ENCODE assay signal across 22 cellular contexts in the genomic region with DNA sequence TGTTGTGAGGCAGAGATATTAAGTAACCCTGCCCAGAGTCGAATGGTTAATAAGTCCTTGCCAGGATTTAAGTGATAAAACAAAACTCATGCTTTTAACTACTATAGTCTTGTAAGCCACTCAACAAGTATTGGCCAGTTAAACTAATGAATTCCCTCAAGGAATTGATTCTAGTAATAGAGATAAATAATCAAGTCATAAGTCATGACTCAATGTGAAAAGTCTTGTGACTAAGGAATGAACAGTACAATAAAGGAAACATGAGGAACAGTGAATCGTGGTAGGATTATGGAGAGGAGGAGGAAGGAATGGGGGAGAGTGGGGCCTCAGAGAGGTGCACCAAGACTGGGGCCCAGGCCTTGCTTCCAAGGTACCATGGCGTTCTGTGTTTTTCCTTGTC.
DNase-seq lines count a peak whose midpoint lies in the region; ATAC-seq and TF ChIP-seq lines count a peak whose summit lies in the region.
"Had no signal": no experiment of that assay in that cellular context is flagged by ENCODE, and none has a peak within 500 bp of the region (broad histone marks: within the 10 kb centered on the region; RNA-seq: fewer than 3 reads in every experiment).

No MANE protein-coding gene starts in this region.

- intact Hi-C loops in IMR-90 (cut with micrococcal nuclease), result no loop called here

- no peak overlapping the region for H4K12ac ChIP-seq in trophoblast cell (ENCODE audit: low read depth, low read length)

- H3K9ac ChIP-seq in IMR-90 (ENCODE audit: low read depth, low read length) (no peak overlapping the region), trophoblast cell (ENCODE audit: low read length) (no peak overlapping the region)

- H2AFZ ChIP-seq in IMR-90 (replicated peaks; ENCODE audit: low read length, poor library complexity) (peak overlapping the region; percentile 40), trophoblast cell (ENCODE audit: insufficient read depth, low read length, poor library complexity) (no peak overlapping the region)

- H4K8ac ChIP-seq in IMR-90 (ENCODE audit: low read depth in 2 of 2, low read length in 2 of 2) (no peak overlapping the region), trophoblast cell (ENCODE audit: low read depth, low read length) (no peak overlapping the region)

- H3K36me3 ChIP-seq in IMR-90 (ENCODE audit: control insufficient read depth, insufficient read depth, low read length) (no peaks in the 10 kb centered on the region), trophoblast cell (ENCODE audit: control insufficient read depth in 1 of 2, insufficient read depth in 2 of 2, low read length in 2 of 2) (no peaks in the 10 kb centered on the region)

- H4K20me1 ChIP-seq in IMR-90 (ENCODE audit: insufficient read depth, low read length), result no peaks in the 10 kb centered on the region

- H2BK20ac ChIP-seq in IMR-90 (ENCODE audit: low read depth, low read length), result no peak overlapping the region; the same call in 1 of the 2 replicates

- H3K79me1 ChIP-seq in IMR-90 (ENCODE audit: low read depth in 1 of 2, low read length in 2 of 2), result 0 out of 4 replicates have a peak, but pooled peaks cover 0 to 4% of the 10 kb centered on the region in 2 experiments
- H3K79me1 ChIP-seq in trophoblast cell (ENCODE audit: low read length), result peaks cover 12% of the 10 kb centered on the region

- H3K4me1 ChIP-seq in IMR-90 (ENCODE audit: control insufficient read depth, insufficient read depth, low read length) (no peaks in the 10 kb centered on the region), trophoblast cell (ENCODE audit: control insufficient read depth in 1 of 2, insufficient read depth in 2 of 2, low read length in 2 of 2) (peaks cover 12 to 14% of the 10 kb centered on the region in 2 experiments)

- no peak for TF ChIP-seq RAD21 in IMR-90 (IDR thresholded peaks at IDR 0.05; ENCODE audit: low read length)

- dilution Hi-C loops in IMR-90 (cut with HindIII; ENCODE audit: low sequenced_read_pairs, unreplicated experiment), result no loop called here

- ATAC-seq in IMR-90 (ENCODE audit: low read depth) (no peak), left lobe of liver (no peak)
- ATAC-seq: Panc1, SK-N-SH treated with all-trans-retinoic acid at 6 μM for 48 hours had no signal

- in situ Hi-C loops in IMR-90 (cut with MboI; ENCODE audit: low sequenced_read_pairs), result no loop called here

- H2BK120ac ChIP-seq in IMR-90 (ENCODE audit: low read depth, low read length) (no peak overlapping the region), trophoblast cell (ENCODE audit: insufficient read depth, low read length, poor library complexity) (no peak overlapping the region)

- DNase-seq in ELR (ENCODE audit: low read depth) (peak; percentile 55), IMR-90 (peak; percentile 36), fibroblast of the aortic adventitia (ENCODE audit: low read depth) (peak; percentile 36), trophoblast cell (no peak), mesenteric fat pad (ENCODE audit: low spot score) (no peak), NCI-H2227 (lab: John Stamatoyannopoulos, UW; ENCODE audit: unreplicated experiment) (no peak), left lobe of liver (ENCODE audit: low spot score) (no peak)
- DNase-seq: DMS53; GF-D8; KG1; NCI-H1092; NCI-H1436; NCI-H1930; NCI-H226; NCI-H510A treated with DMSO at 0.1 percent for 48 hours; NCI-H748 treated with DMSO at 0.1 percent for 48 hours; NK-92 treated with Interleukin-12 subunit alpha and Interleukin-12 subunit beta, amount 100 ng/mL, for 24 hours; SIG-M5 had no signal

- H3K79me2 ChIP-seq in trophoblast cell (ENCODE audit: control insufficient read depth, insufficient read depth, low read length, poor library complexity), result no peaks in the 10 kb centered on the region

- H3K14ac ChIP-seq in IMR-90 (replicated peaks; ENCODE audit: low read depth, low read length), result no peak overlapping the region
- no peak overlapping the region for H3K14ac ChIP-seq in trophoblast cell (ENCODE audit: low read length)

- no peak overlapping the region for H2BK12ac ChIP-seq in trophoblast cell (ENCODE audit: low read length)

- POLR2A ChIA-PET in IMR-90 (lab: Charles Lee; ENCODE audit: unreplicated experiment), result no interaction called here

- H3K4me3 ChIP-seq in IMR-90 (ENCODE audit: insufficient read depth, low read depth, low read length) (no peak overlapping the region), fibroblast of the aortic adventitia (ENCODE audit: low read depth, low read length) (no peak overlapping the region), trophoblast cell (ENCODE audit: low read depth, low read length) (no peak overlapping the region)

- no peak overlapping the region for H3K56ac ChIP-seq in IMR-90 (ENCODE audit: extremely low read depth, insufficient read depth, low read length)

- CTCF ChIA-PET in IMR-90 (lab: Yijun Ruan, JAX), result no interaction called here

- BruUV-seq in IMR-90 (replicated peaks; lab: Mats Ljungman, UMichigan), result no TSS peak

- H3K27me3 ChIP-seq in IMR-90 (ENCODE audit: control insufficient read depth, insufficient read depth, low read length), result no peaks in the 10 kb centered on the region
- H3K27me3 ChIP-seq in trophoblast cell (ENCODE audit: insufficient read depth, low read length), result no peaks in the 10 kb centered on the region

- H4K5ac ChIP-seq in IMR-90 (ENCODE audit: low read depth, low read length), result no peak overlapping the region

- H3K9me1 ChIP-seq in IMR-90 (ENCODE audit: insufficient read depth, low read length), result no peaks in the 10 kb centered on the region

- 0 out of 3 replicates have a peak overlapping the region, but pooled peaks have one; percentile 19 for H2BK15ac ChIP-seq in IMR-90 (ENCODE audit: low read depth, low read length)

- H3K18ac ChIP-seq in IMR-90 (ENCODE audit: low read depth, low read length), result no peak overlapping the region; the same call in 1 of the 2 replicates
- H3K18ac ChIP-seq in trophoblast cell (ENCODE audit: low read length), result no peak overlapping the region

- H4K91ac ChIP-seq in IMR-90 (ENCODE audit: insufficient read depth, low read depth, low read length), result no peak overlapping the region
- H4K91ac ChIP-seq in trophoblast cell (ENCODE audit: low read depth, low read length), result peak overlapping the region; percentile 2

- H3K4me2 ChIP-seq in IMR-90 (ENCODE audit: low read depth, low read length) (no peak overlapping the region), trophoblast cell (ENCODE audit: low read length) (no peak overlapping the region)

- no CpG with 5 or more reads among the region's 3 CpGs for WGBS in IMR-90 (ENCODE audit: extremely low coverage in 2 of 2, insufficient read length in 1 of 2), 2 experiments
- no CpG with 5 or more reads among the region's 3 CpGs for WGBS in trophoblast cell (ENCODE audit: extremely low coverage, insufficient coverage, insufficient read length)

- no peak for TF ChIP-seq POLR2A in IMR-90 (IDR thresholded peaks at IDR 0.05; ENCODE audit: low read depth, low read length)

- H3K27ac ChIP-seq in IMR-90 (ENCODE audit: insufficient read depth, low read length) (no peak overlapping the region), trophoblast cell (ENCODE audit: low read depth, low read length) (no peak overlapping the region)
- H3K27ac ChIP-seq: C4-2B, HL-60 had no signal

- peak overlapping the region; percentile 34 for H2AK9ac ChIP-seq in IMR-90 (replicated peaks; ENCODE audit: low read depth, low read length, poor library complexity)

- no peak for TF ChIP-seq CTCF in IMR-90 (conservative IDR thresholded peaks at IDR 0.05; ENCODE audit: low read depth, low read length)
- TF ChIP-seq CTCF in fibroblast of the aortic adventitia (IDR thresholded peaks at IDR 0.05; ENCODE audit: insufficient read depth, low read length), result no peak

- H3K9me3 ChIP-seq in IMR-90 (ENCODE audit: control insufficient read depth, insufficient read depth, low read length) (peaks cover 2% of the 10 kb centered on the region; the same call in 1 of the 2 replicates), trophoblast cell (ENCODE audit: insufficient read depth, low read depth, low read length) (no peaks in the 10 kb centered on the region)

- H3K23ac ChIP-seq in IMR-90 (ENCODE audit: low read depth, low read length) (no peak overlapping the region), trophoblast cell (ENCODE audit: low read length) (no peak overlapping the region)

- H2AK5ac ChIP-seq in IMR-90 (ENCODE audit: low read depth, low read length), result no peak overlapping the region; the same call in 1 of the 2 replicates
- no peak overlapping the region for H2AK5ac ChIP-seq in trophoblast cell (ENCODE audit: low read length)

- H2BK5ac ChIP-seq in IMR-90 (ENCODE audit: low read depth, low read length, poor library complexity, severe bottlenecking), result no peak overlapping the region
- H2BK5ac ChIP-seq in trophoblast cell (ENCODE audit: low read depth, low read length, poor library complexity), result no peak overlapping the region

- H3K4ac ChIP-seq in IMR-90 (ENCODE audit: low read depth, low read length) (peak overlapping the region; percentile 19; the same call in 1 of the 2 replicates), trophoblast cell (ENCODE audit: low read depth, low read length) (no peak overlapping the region)

TF ChIP-seq in IMR-90, 13 proteins besides CTCF, POLR2A, EP300 and RAD21:
- TF ChIP-seq BHLHE40 (IDR thresholded peaks at IDR 0.05; ENCODE audit: low read depth, low read length) (no peak), RCOR1 (IDR thresholded peaks at IDR 0.05; ENCODE audit: insufficient replicate concordance, low read length) (no peak), MAFK (IDR thresholded peaks at IDR 0.05; ENCODE audit: low read depth, low read length) (no peak), MAZ (IDR thresholded peaks at IDR 0.05; ENCODE audit: borderline replicate concordance, low read depth, low read length) (no peak), SMC3 (IDR thresholded peaks at IDR 0.05; ENCODE audit: low read depth, low read length) (no peak), FOS (IDR thresholded peaks at IDR 0.05; ENCODE audit: low read depth, low read length) (no peak), CEBPB (IDR thresholded peaks at IDR 0.05; ENCODE audit: low read depth, low read length) (no peak), CHD1 (IDR thresholded peaks at IDR 0.05; ENCODE audit: low read depth, low read length) (no peak), NFE2L2 (IDR thresholded peaks at IDR 0.05; ENCODE audit: low read depth, low read length) (no peak), MXI1 (IDR thresholded peaks at IDR 0.05; ENCODE audit: borderline replicate concordance, low read depth, low read length) (no peak)
- TF ChIP-seq, protein P1, sequence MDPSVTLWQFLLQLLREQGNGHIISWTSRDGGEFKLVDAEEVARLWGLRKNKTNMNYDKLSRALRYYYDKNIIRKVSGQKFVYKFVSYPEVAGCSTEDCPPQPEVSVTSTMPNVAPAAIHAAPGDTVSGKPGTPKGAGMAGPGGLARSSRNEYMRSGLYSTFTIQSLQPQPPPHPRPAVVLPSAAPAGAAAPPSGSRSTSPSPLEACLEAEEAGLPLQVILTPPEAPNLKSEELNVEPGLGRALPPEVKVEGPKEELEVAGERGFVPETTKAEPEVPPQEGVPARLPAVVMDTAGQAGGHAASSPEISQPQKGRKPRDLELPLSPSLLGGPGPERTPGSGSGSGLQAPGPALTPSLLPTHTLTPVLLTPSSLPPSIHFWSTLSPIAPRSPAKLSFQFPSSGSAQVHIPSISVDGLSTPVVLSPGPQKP (IDR thresholded peaks at IDR 0.05; ENCODE audit: borderline replicate concordance, low read depth, low read length), result no peak

Comparison
In these comparisons a context has a peak if more than half of its experiments do, and no peak if none do; other contexts are left out.
1. DNase-seq: peak in ELR (single experiment), IMR-90 (single experiment) and fibroblast of the aortic adventitia (single experiment); none in trophoblast cell (0 of 2), mesenteric fat pad (single experiment), NCI-H2227 (single experiment) and left lobe of liver (single experiment).